8 cellular contexts compared by ENCODE assay signal in genomic region chr13:43874512-43875092, GRCh38. TPM values are rescaled to one million over a fixed set of nuclear protein-coding genes. Genes with fewer than 3 reads are reported as not detected.
DNase-seq lines count a peak whose midpoint lies in the region; ATAC-seq and TF ChIP-seq lines count a peak whose summit lies in the region.

No MANE protein-coding gene starts in this region.

- H3K27me3 Mint-ChIP-seq in CD4-positive, CD25-positive, alpha-beta regulatory T cell = no peaks in the 10 kb centered on the region
- H3K27me3 Mint-ChIP-seq in activated T-cell treated with anti-CD3 and anti-CD28 coated beads, Interleukin-2, amount 50 U/mL, for 24 hours = no peaks in the 10 kb centered on the region
- H3K27me3 Mint-ChIP-seq in activated CD4-positive, alpha-beta T cell treated with anti-CD3 and anti-CD28 coated beads, Interleukin-2, amount 10 ng/mL, durations not matched to agents 7 days and 5 days = no peaks in the 10 kb centered on the region

- CTCF ChIA-PET in activated CD4-positive, alpha-beta T cell treated with anti-CD3 and anti-CD28 coated beads, Interleukin-2, amount 10 ng/mL, durations not matched to agents 7 days and 5 days (lab: Charles Lee) = no interaction called here

- no peaks in the 10 kb centered on the region for H3K36me3 ChIP-seq in CD4-positive, CD25-positive, alpha-beta regulatory T cell (ENCODE audit: control insufficient read depth, insufficient read depth, low read length)
- H3K36me3 ChIP-seq in adrenal gland (replicated peaks in 1 of 2) = no peaks in the 10 kb centered on the region
- no peaks in the 10 kb centered on the region for H3K36me3 ChIP-seq in left lung
- no peaks in the 10 kb centered on the region for H3K36me3 ChIP-seq in aorta (ENCODE audit: control insufficient read depth in 1 of 2, insufficient read depth in 2 of 2, low read length in 1 of 2)

- H3K9me3 ChIP-seq in CD4-positive, CD25-positive, alpha-beta regulatory T cell (ENCODE audit: control insufficient read depth in 2 of 2, low read length in 2 of 2) = no peaks in the 10 kb centered on the region
- H3K9me3 ChIP-seq in adrenal gland (replicated peaks in 1 of 3) (no peaks in the 10 kb centered on the region), left lung (no peaks in the 10 kb centered on the region), aorta (ENCODE audit: control insufficient read depth, low read length) (no peaks in the 10 kb centered on the region)

- H3K27me3 ChIP-seq in CD4-positive, CD25-positive, alpha-beta regulatory T cell (ENCODE audit: control insufficient read depth, insufficient read depth, low read length) = no peaks in the 10 kb centered on the region
- H3K27me3 ChIP-seq in adrenal gland (no peaks in the 10 kb centered on the region), left lung (no peaks in the 10 kb centered on the region), aorta (ENCODE audit: control insufficient read depth in 1 of 2, insufficient read depth in 2 of 2, low read length in 1 of 2) (no peaks in the 10 kb centered on the region)

- no peaks in the 10 kb centered on the region for H3K9me3 Mint-ChIP-seq in CD4-positive, CD25-positive, alpha-beta regulatory T cell
- no peaks in the 10 kb centered on the region for H3K9me3 Mint-ChIP-seq in activated T-cell treated with anti-CD3 and anti-CD28 coated beads, Interleukin-2, amount 50 U/mL, for 24 hours
- no peaks in the 10 kb centered on the region for H3K9me3 Mint-ChIP-seq in activated CD4-positive, alpha-beta T cell treated with anti-CD3 and anti-CD28 coated beads, Interleukin-2, amount 10 ng/mL, durations not matched to agents 7 days and 5 days

- no peak overlapping the region for H3K27ac ChIP-seq in CD4-positive, CD25-positive, alpha-beta regulatory T cell (ENCODE audit: insufficient read depth, low read length, poor library complexity, severe bottlenecking)
- no peak overlapping the region for H3K27ac ChIP-seq in adrenal gland
- no peak overlapping the region for H3K27ac ChIP-seq in left lung
- no peak overlapping the region for H3K27ac ChIP-seq in aorta (ENCODE audit: low read depth in 1 of 2, low read length in 2 of 2)

- ATAC-seq in CD4-positive, CD25-positive, alpha-beta regulatory T cell (ENCODE audit: low read depth in 2 of 2) = no peak
- ATAC-seq in left lung (no peak), HG02840 (IDR thresholded peaks at IDR 0.05; ENCODE audit: low FRiP score, unreplicated experiment) (no peak), aorta (ENCODE audit: low FRiP score) (no peak)

- H3K4me1 ChIP-seq in CD4-positive, CD25-positive, alpha-beta regulatory T cell (ENCODE audit: control insufficient read depth, insufficient read depth, low read length, poor library complexity, severe bottlenecking) = peaks cover 9% of the 10 kb centered on the region
- H3K4me1 ChIP-seq in adrenal gland (replicated peaks in 1 of 2) = peaks cover 6 to 19% of the 10 kb centered on the region in 2 donors
- peaks cover 6 to 23% of the 10 kb centered on the region in 2 donors for H3K4me1 ChIP-seq in left lung
- H3K4me1 ChIP-seq in aorta (ENCODE audit: control insufficient read depth in 1 of 2, insufficient read depth in 2 of 2, low read length in 2 of 2) = peaks cover 0 to 4% of the 10 kb centered on the region in 2 donors

- H3K4me3 ChIP-seq in CD4-positive, CD25-positive, alpha-beta regulatory T cell (ENCODE audit: low read depth, low read length) = no peak overlapping the region
- no peak overlapping the region for H3K4me3 ChIP-seq in Jurkat, Clone E6-1 (ENCODE audit: low read length)
- H3K4me3 ChIP-seq in adrenal gland = no peak overlapping the region
- H3K4me3 ChIP-seq in left lung = no peak overlapping the region
- no peak overlapping the region for H3K4me3 ChIP-seq in aorta (ENCODE audit: low read length in 2 of 2)

- TF ChIP-seq CTCF in adrenal gland (IDR thresholded peaks at IDR 0.05) = peak; percentile 42 to 74 (median 62)
- peak; percentile 64 to 68 for TF ChIP-seq CTCF in left lung (IDR thresholded peaks at IDR 0.05)

- 6 to 9% (median 8%) methylated on average over 2 of the region's 2 CpGs for WGBS in adrenal gland, 4 donors
- 7 to 10% methylated on average over 2 of the region's 2 CpGs for WGBS in aorta, 2 donors

- intact Hi-C loops in adrenal gland (cut with DNase I) = no loop called here
- intact Hi-C loops in left lung (cut with DNase I) = loop anchor here in 1 of 2 donors (10.0 kb wide), 1 partner anchor 780 kb away; no protein-coding TSS in a partner anchor
- intact Hi-C loops in aorta (cut with DNase I) = loop anchor here (5.0 to 10.0 kb wide), 5 partner anchors 787 to 1277 kb away; no protein-coding TSS in a partner anchor

- no peak overlapping the region for H3K27ac Mint-ChIP-seq in CD4-positive, CD25-positive, alpha-beta regulatory T cell
- no peak overlapping the region for H3K27ac Mint-ChIP-seq in activated T-cell treated with anti-CD3 and anti-CD28 coated beads, Interleukin-2, amount 50 U/mL, for 24 hours
- H3K27ac Mint-ChIP-seq in activated CD4-positive, alpha-beta T cell treated with anti-CD3 and anti-CD28 coated beads, Interleukin-2, amount 10 ng/mL, durations not matched to agents 7 days and 5 days = no peak overlapping the region

- no peak for TF ChIP-seq POLR2A in adrenal gland (IDR thresholded peaks at IDR 0.05)

- H3K36me3 Mint-ChIP-seq in CD4-positive, CD25-positive, alpha-beta regulatory T cell = no peaks in the 10 kb centered on the region
- H3K36me3 Mint-ChIP-seq in activated T-cell treated with anti-CD3 and anti-CD28 coated beads, Interleukin-2, amount 50 U/mL, for 24 hours (ENCODE audit: low read depth) = no peaks in the 10 kb centered on the region
- no peaks in the 10 kb centered on the region for H3K36me3 Mint-ChIP-seq in activated CD4-positive, alpha-beta T cell treated with anti-CD3 and anti-CD28 coated beads, Interleukin-2, amount 10 ng/mL, durations not matched to agents 7 days and 5 days (ENCODE audit: low read depth)

- DNase-seq in CD4-positive, CD25-positive, alpha-beta regulatory T cell = peak in 2 of 3 donors; percentile 17 to 27
- peak; percentile 4 for DNase-seq in Jurkat, Clone E6-1 (ENCODE audit: low read depth, low spot score)
- DNase-seq in adrenal gland = no peak
- no peak for DNase-seq in left lung
- no peak for DNase-seq in aorta
- DNase-seq in activated T-cell treated with anti-CD3 and anti-CD28 coated beads, Interleukin-2, amount 50 U/mL, for 24 hours = no peak
- no peak for DNase-seq in activated CD4-positive, alpha-beta T cell treated with anti-CD3 and anti-CD28 coated beads, Interleukin-2, amount 10 ng/mL, durations not matched to agents 7 days and 5 days

- POLR2A ChIA-PET in activated CD4-positive, alpha-beta T cell treated with anti-CD3 and anti-CD28 coated beads, Interleukin-2, amount 10 ng/mL, durations not matched to agents 7 days and 5 days (lab: Charles Lee) = no interaction called here

- H3K4me1 Mint-ChIP-seq in CD4-positive, CD25-positive, alpha-beta regulatory T cell = peaks cover 14 to 18% (median 17%) of the 10 kb centered on the region in 4 donors
- H3K4me1 Mint-ChIP-seq in activated T-cell treated with anti-CD3 and anti-CD28 coated beads, Interleukin-2, amount 50 U/mL, for 24 hours (ENCODE audit: low read depth) = peaks cover 19% of the 10 kb centered on the region
- peaks cover 5% of the 10 kb centered on the region for H3K4me1 Mint-ChIP-seq in activated CD4-positive, alpha-beta T cell treated with anti-CD3 and anti-CD28 coated beads, Interleukin-2, amount 10 ng/mL, durations not matched to agents 7 days and 5 days

- no peak overlapping the region for H3K4me3 Mint-ChIP-seq in CD4-positive, CD25-positive, alpha-beta regulatory T cell
- H3K4me3 Mint-ChIP-seq in activated T-cell treated with anti-CD3 and anti-CD28 coated beads, Interleukin-2, amount 50 U/mL, for 24 hours = no peak overlapping the region
- H3K4me3 Mint-ChIP-seq in activated CD4-positive, alpha-beta T cell treated with anti-CD3 and anti-CD28 coated beads, Interleukin-2, amount 10 ng/mL, durations not matched to agents 7 days and 5 days = no peak overlapping the region

RNA-seq across cellular contexts. Expression of gene CCDC122, which starts 4.9 kb away (rescaled TPM):
- 1.5 TPM for total RNA-seq in CD4-positive, CD25-positive, alpha-beta regulatory T cell
- polyA plus RNA-seq in CD4-positive, CD25-positive, alpha-beta regulatory T cell = 1 to 10 TPM in 3 of 4 donors, under 1 TPM in 1; 0.63 to 4.3 (median 3.8) TPM
- 0.82 TPM for polyA plus RNA-seq in Jurkat, Clone E6-1 (2012; ENCODE audit: insufficient read depth, insufficient read length)
- total RNA-seq in adrenal gland (10 to 100 TPM in 1 of 8 donors, 1 to 10 TPM in 6, under 1 TPM in 1; 0.79 to 10.4 (median 5.9) TPM), left lung (10 to 100 TPM in 1 of 2 donors, 1 to 10 TPM in 1; 8.0 to 10.6 TPM), aorta (1 to 10 TPM; 6.4 to 8.6 TPM)
- polyA plus RNA-seq in adrenal gland (10 to 100 TPM in 1 of 3 donors, 1 to 10 TPM in 2; 5.5 to 16.8 (median 6.5) TPM), aorta (1 to 10 TPM; 3.1 to 3.4 TPM)
- under 1 TPM; 0.50 to 0.62 TPM for total RNA-seq in activated CD4-positive, alpha-beta T cell treated with anti-CD3 and anti-CD28 coated beads, Interleukin-2, amount 10 ng/mL, durations not matched to agents 7 days and 5 days

RNA-seq across cellular contexts. Expression of gene LACC1, which starts 5.1 kb away (rescaled TPM):
- 0.84 TPM for total RNA-seq in CD4-positive, CD25-positive, alpha-beta regulatory T cell
- polyA plus RNA-seq in CD4-positive, CD25-positive, alpha-beta regulatory T cell = 1 to 10 TPM in 2 of 4 donors, under 1 TPM in 2; 0.67 to 4.2 (median 1.6) TPM
- 0.77 TPM for polyA plus RNA-seq in Jurkat, Clone E6-1 (2012; ENCODE audit: insufficient read depth, insufficient read length)
- total RNA-seq in adrenal gland = 10 to 100 TPM in 6 of 8 donors, 1 to 10 TPM in 2; 3.1 to 21.6 (median 12.8) TPM
- 1 to 10 TPM; 4.2 to 9.9 (median 7.6) TPM for polyA plus RNA-seq in adrenal gland
- 10 to 100 TPM; 12.6 to 21.8 TPM for total RNA-seq in left lung
- total RNA-seq in aorta = 1 to 10 TPM; 8.2 to 9.4 TPM
- 10 to 100 TPM in 1 of 2 donors, 1 to 10 TPM in 1; 5.3 to 12.3 TPM for polyA plus RNA-seq in aorta
- 1 to 10 TPM; 1.7 to 2.2 TPM for total RNA-seq in activated CD4-positive, alpha-beta T cell treated with anti-CD3 and anti-CD28 coated beads, Interleukin-2, amount 10 ng/mL, durations not matched to agents 7 days and 5 days

Comparison
In these comparisons a context has a peak if more than half of its experiments do, and no peak if none do; other contexts are left out.
1. DNase-seq: peak in CD4-positive, CD25-positive, alpha-beta regulatory T cell (2 of 3) and Jurkat, Clone E6-1 (single experiment); none in adrenal gland (0 of 7), left lung (0 of 2), aorta (0 of 2), activated T-cell treated with anti-CD3 and anti-CD28 coated beads, Interleukin-2, amount 50 U/mL, for 24 hours (single experiment) and activated CD4-positive, alpha-beta T cell treated with anti-CD3 and anti-CD28 coated beads, Interleukin-2, amount 10 ng/mL, durations not matched to agents 7 days and 5 days (single experiment).
2. intact Hi-C loops: an anchor here in aorta (5.0 to 10.0 kb wide); none called in adrenal gland.